In genomic region chr9:112352209-112352608, GRCh38 we compare ENCODE assay signal across 9 cellular contexts.
"Had no signal": no experiment of that assay in that cellular context is flagged by ENCODE, and none has a peak within 500 bp of the region (broad histone marks: within the 10 kb centered on the region; RNA-seq: fewer than 3 reads in every experiment).

No MANE protein-coding gene starts in this region.

- H2AFZ ChIP-seq: GM23338 had no signal

- H3K27ac ChIP-seq: HL-60 had no signal

- H3K4me2 ChIP-seq: GM23338 had no signal

- DNase-seq: H9, HCEC 1CT, KG1 had no signal

- H3K27ac Mint-ChIP-seq: GM23338, IgD-negative memory B cell had no signal

- FAIRE-seq: H1, H54, HTR-8/SVneo had no signal

- H3K36me3 Mint-ChIP-seq: IgD-negative memory B cell had no signal

- H3K9me3 Mint-ChIP-seq: GM23338, H9, IgD-negative memory B cell had no signal

- ATAC-seq: GM23338 had no signal

- H3K4me3 ChIP-seq: GM23338 had no signal

- H3K4me3 Mint-ChIP-seq: GM23338, H9, IgD-negative memory B cell had no signal
